Comparison of ENCODE assay signal across 1 cellular context in the genomic region with DNA sequence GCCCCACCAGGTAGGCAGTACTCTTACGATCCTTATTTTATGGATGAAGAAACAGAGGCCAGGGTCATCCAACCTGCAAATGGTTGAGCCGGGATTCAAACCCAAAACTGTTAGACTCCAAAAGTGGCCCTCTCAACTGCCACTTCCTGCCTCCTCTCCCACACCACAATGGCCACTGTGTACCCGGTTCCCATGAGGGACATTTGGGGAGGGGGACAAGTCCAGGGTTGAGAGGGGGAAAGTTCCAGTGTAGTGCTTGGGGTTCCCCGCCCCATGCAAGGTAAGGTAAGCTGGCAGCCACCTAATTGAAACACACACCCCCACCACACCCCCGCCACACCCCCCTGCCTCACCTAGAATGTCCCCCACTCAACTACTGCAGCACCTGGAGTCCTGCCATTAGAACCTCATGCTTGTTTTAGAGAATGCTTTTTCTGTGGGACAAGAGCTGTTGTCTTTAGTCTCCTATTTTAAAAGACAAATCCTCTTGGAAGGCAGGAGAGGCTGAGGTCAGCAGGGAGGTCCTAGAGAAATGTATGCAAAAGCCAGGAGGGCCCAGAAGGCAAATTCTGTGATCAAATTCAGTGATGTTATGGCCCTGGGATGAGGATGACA.
TF ChIP-seq lines count a peak whose summit lies in the region.

No MANE protein-coding gene starts in this region.

TF ChIP-seq in SK-N-SH, 30 proteins besides CTCF, POLR2A, EP300 and RAD21 (continued from another document):
- TF ChIP-seq GATA2 (CRISPR knock-in tag; IDR thresholded peaks at IDR 0.05) (no peak), RXRA (IDR thresholded peaks at IDR 0.05; ENCODE audit: borderline replicate concordance, low read depth) (no peak), TCF12 (IDR thresholded peaks at IDR 0.05) (no peak), NFIC (IDR thresholded peaks at IDR 0.05; ENCODE audit: borderline replicate concordance) (no peak)
- TF ChIP-seq, protein P1, sequence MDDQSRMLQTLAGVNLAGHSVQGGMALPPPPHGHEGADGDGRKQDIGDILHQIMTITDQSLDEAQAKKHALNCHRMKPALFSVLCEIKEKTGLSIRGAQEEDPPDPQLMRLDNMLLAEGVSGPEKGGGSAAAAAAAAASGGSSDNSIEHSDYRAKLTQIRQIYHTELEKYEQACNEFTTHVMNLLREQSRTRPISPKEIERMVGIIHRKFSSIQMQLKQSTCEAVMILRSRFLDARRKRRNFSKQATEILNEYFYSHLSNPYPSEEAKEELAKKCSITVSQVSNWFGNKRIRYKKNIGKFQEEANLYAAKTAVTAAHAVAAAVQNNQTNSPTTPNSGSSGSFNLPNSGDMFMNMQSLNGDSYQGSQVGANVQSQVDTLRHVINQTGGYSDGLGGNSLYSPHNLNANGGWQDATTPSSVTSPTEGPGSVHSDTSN (IDR thresholded peaks at IDR 0.05): no peak
- TF ChIP-seq, protein P2, sequence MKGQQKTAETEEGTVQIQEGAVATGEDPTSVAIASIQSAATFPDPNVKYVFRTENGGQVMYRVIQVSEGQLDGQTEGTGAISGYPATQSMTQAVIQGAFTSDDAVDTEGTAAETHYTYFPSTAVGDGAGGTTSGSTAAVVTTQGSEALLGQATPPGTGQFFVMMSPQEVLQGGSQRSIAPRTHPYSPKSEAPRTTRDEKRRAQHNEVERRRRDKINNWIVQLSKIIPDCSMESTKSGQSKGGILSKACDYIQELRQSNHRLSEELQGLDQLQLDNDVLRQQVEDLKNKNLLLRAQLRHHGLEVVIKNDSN (IDR thresholded peaks at IDR 0.05; ENCODE audit: borderline replicate concordance, low read depth): no peak
